ENCODE assay signal across 8 cellular contexts in the genomic region with DNA sequence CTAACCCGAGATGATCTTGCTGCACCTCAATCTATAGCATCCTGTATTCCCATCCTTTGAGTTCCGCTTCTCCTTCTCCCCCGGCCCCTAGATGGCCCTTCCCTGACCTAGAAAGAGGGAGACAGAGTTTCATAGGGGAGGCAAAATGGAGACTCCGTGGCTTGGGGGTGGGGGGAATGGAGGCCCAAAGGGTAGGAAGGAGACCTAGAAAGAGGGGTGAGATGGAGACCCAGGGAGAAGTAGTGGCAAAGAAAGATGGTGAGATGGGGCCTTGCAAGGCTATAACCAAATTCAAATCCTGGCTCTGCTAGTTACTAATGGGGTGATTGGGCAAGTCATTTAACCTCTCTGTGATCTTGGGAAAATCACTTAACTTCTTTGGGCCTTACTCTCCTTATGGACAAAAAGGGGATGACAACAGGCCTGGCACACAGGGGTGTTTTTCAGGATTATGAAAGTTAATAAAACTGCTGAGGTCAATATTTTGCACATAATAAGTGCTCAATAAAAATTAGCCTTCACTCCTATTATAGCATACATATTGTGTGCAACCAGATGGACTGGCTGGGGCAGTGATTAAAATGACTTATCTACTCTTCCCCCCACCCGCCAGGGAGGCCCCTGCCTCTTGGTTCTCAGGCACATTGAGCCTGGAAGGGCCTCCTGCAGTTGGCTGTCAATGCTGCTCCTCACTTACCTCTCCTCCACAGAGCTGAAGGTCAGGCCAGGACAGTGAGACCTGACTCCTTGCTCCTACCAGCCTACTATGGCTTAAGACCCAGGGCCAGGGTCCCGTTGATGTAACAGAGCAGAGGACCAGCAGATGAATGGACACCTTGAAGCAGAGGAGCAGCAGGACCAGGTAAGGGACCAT. TPM values are rescaled to one million over a fixed set of nuclear protein-coding genes. Genes with fewer than 3 reads are reported as not detected.
A peak's percentile ranks its signal among the peaks of the same experiment; 100 is the strongest.
DNase-seq lines count a peak whose midpoint lies in the region; ATAC-seq, FAIRE-seq and TF ChIP-seq lines count a peak whose summit lies in the region.

No MANE protein-coding gene starts in this region.

- H3K9me3 Mint-ChIP-seq in CD4-positive, alpha-beta memory T cell: peaks cover 0 to 2% (median 0%) of the 10 kb centered on the region in 8 donors
- H3K9me3 Mint-ChIP-seq in neural progenitor cell: no peaks in the 10 kb centered on the region

- peaks cover 14% of the 10 kb centered on the region for H3K23me2 ChIP-seq in H1 (ENCODE audit: low read depth, low read length)

- no peak for FAIRE-seq in H1 (lab: Jason Lieb, UNC)

- H4K20me1 ChIP-seq in OCI-LY1 (ENCODE audit: insufficient read depth, low read length): no peaks in the 10 kb centered on the region
- peaks cover 25 to 30% of the 10 kb centered on the region in 2 experiments for H4K20me1 ChIP-seq in H1 (replicated peaks in 1 of 2; ENCODE audit: control insufficient read depth in 1 of 2, insufficient read depth in 2 of 2, low read length in 2 of 2)
- peaks cover 43% of the 10 kb centered on the region for H4K20me1 ChIP-seq in neural progenitor cell (ENCODE audit: low read depth)

- H3K4me1 Mint-ChIP-seq in CD4-positive, alpha-beta memory T cell: peaks cover 30 to 79% (median 50%) of the 10 kb centered on the region in 4 donors
- H3K4me1 Mint-ChIP-seq in neural progenitor cell: peaks cover 55% of the 10 kb centered on the region

- H3F3A ChIP-seq in OCI-LY1 (ENCODE audit: insufficient read depth, low read length) (no peaks in the 10 kb centered on the region), neural progenitor cell (ENCODE audit: low read depth) (peaks cover 57% of the 10 kb centered on the region)

- H3K23ac ChIP-seq in H1 (ENCODE audit: insufficient read length): no peak overlapping the region

- H3K9me3 ChIP-seq in CD4-positive, alpha-beta memory T cell (ENCODE audit: control insufficient read depth in 1 of 2, low read length in 2 of 2): no peaks in the 10 kb centered on the region
- H3K9me3 ChIP-seq in OCI-LY1 (ENCODE audit: low read length): no peaks in the 10 kb centered on the region
- no peaks in the 10 kb centered on the region for H3K9me3 ChIP-seq in H1 (ENCODE audit: insufficient read depth in 2 of 2, low read depth in 1 of 2, low read length in 1 of 2)
- H3K9me3 ChIP-seq in neural progenitor cell (ENCODE audit: low read depth): no peaks in the 10 kb centered on the region

- H2AFZ ChIP-seq in OCI-LY1 (ENCODE audit: low read length) (no peak overlapping the region), H1 (ENCODE audit: low read length) (no peak overlapping the region), neural progenitor cell (replicated peaks) (peak overlapping the region; percentile 55)

- POLR2A ChIA-PET in CD4-positive, alpha-beta memory T cell (lab: Charles Lee; ENCODE audit: partially characterized antibody): interaction anchor here (0.6 to 6.6 kb wide), 33 partner anchors 9 to 1346 kb away, joined by 3 to 70 read pairs (median 4); a partner anchor contains a TSS
- POLR2A ChIA-PET in H1 (lab: Charles Lee; ENCODE audit: partially characterized antibody): interaction anchor here (0.6 to 30.9 kb wide), 21 partner anchors 3 to 1057 kb away, joined by 3 to 788 read pairs (median 4); a partner anchor contains a TSS

- peak overlapping the region; percentile 78 for H4K91ac ChIP-seq in H1 (replicated peaks; ENCODE audit: insufficient read length, low read length)

- peak overlapping the region; percentile 87 for H3K9ac ChIP-seq in OCI-LY1 (ENCODE audit: low read length)
- H3K9ac ChIP-seq in H1 (replicated peaks in 1 of 4; ENCODE audit: extremely low read depth in 1 of 4, low read depth in 3 of 4, low read length in 3 of 4): peak overlapping the region; percentile 14 to 69 (median 63)
- H3K9ac ChIP-seq in neural progenitor cell: peak overlapping the region; percentile 65

- H3K9me2 ChIP-seq in OCI-LY1 (ENCODE audit: low read depth, low read length): no peaks in the 10 kb centered on the region

- no peak for ATAC-seq in GM19351 (IDR thresholded peaks at IDR 0.05; ENCODE audit: unreplicated experiment)

- WGBS in H1 (ENCODE audit: extremely low coverage in 1 of 2, insufficient coverage in 1 of 2, insufficient read length in 1 of 2, insufficient replicate concordance in 2 of 2, low coverage in 1 of 2, low lambda C conversion rate in 2 of 2, missing lambda C conversion rate in 1 of 2), 2 experiments: 41% methylated on average over 5 of the region's 6 CpGs; no CpG with 5 or more reads in 1 of the 2 experiments

- no peak overlapping the region for H3K14ac ChIP-seq in H1 (ENCODE audit: insufficient read length)

- H2BK12ac ChIP-seq in H1 (ENCODE audit: low read depth, low read length): 0 out of 2 replicates have a peak overlapping the region, but pooled peaks have one; percentile 32

- intact Hi-C loops in CD4-positive, alpha-beta memory T cell (cut with micrococcal nuclease): loop anchor here (1.0 to 5.0 kb wide), 7 partner anchors 17 to 465 kb away; a partner anchor contains a TSS

- H3K56ac ChIP-seq in H1 (replicated peaks; ENCODE audit: insufficient read length, low read depth, low read length): peak overlapping the region; percentile 75

- peak overlapping the region; percentile 2; the same call in 1 of the 2 replicates for H2BK15ac ChIP-seq in H1 (ENCODE audit: low read length)

- TF ChIP-seq EP300 in H1 (IDR thresholded peaks at IDR 0.05; ENCODE audit: borderline replicate concordance in 1 of 2, low read depth in 2 of 2, low read length in 2 of 2): no peak

- peaks cover 31% of the 10 kb centered on the region for H3K36me3 ChIP-seq in CD4-positive, alpha-beta memory T cell (ENCODE audit: insufficient read depth, low read length)
- H3K36me3 ChIP-seq in OCI-LY1 (ENCODE audit: insufficient read depth, low read length): peaks cover 37% of the 10 kb centered on the region
- peaks cover 17 to 32% (median 21%) of the 10 kb centered on the region in 4 experiments for H3K36me3 ChIP-seq in H1 (ENCODE audit: control insufficient read depth in 2 of 4, insufficient read depth in 4 of 4, low read length in 3 of 4)
- H3K36me3 ChIP-seq in neural progenitor cell: no peaks in the 10 kb centered on the region

- peak overlapping the region; percentile 97 to 99 (median 98) for H3K27ac Mint-ChIP-seq in CD4-positive, alpha-beta memory T cell
- peak overlapping the region; percentile 98 for H3K27ac Mint-ChIP-seq in neural progenitor cell

- no peaks in the 10 kb centered on the region for H3K27me3 ChIP-seq in CD4-positive, alpha-beta memory T cell (ENCODE audit: insufficient read depth, low read length)
- H3K27me3 ChIP-seq in OCI-LY1 (ENCODE audit: insufficient read depth, low read length): no peaks in the 10 kb centered on the region
- no peaks in the 10 kb centered on the region for H3K27me3 ChIP-seq in H1 (replicated peaks in 1 of 4; ENCODE audit: control insufficient read depth in 3 of 4, extremely low read depth in 1 of 4, insufficient read depth in 3 of 4, low read length in 3 of 4)
- no peaks in the 10 kb centered on the region for H3K27me3 ChIP-seq in neural progenitor cell

- peak overlapping the region; percentile 95 to 98 (median 96) for H3K4me3 Mint-ChIP-seq in CD4-positive, alpha-beta memory T cell
- H3K4me3 Mint-ChIP-seq in neural progenitor cell: peak overlapping the region; percentile 98

- H2AK5ac ChIP-seq in H1 (ENCODE audit: low read depth, low read length): 0 out of 2 replicates have a peak overlapping the region, but pooled peaks have one; percentile 7

- no peak for DNase-seq in CD4-positive, alpha-beta memory T cell
- DNase-seq in H1 (ENCODE audit: low read depth in 1 of 2, low spot score in 2 of 2) (no peak), neural progenitor cell (ENCODE audit: low spot score) (no peak), GM19240 (ENCODE audit: insufficient read length, low spot score) (no peak), Ammon's horn (ENCODE audit: low spot score) (no peak)
- no peak for DNase-seq in activated CD4-positive, CD25-positive, alpha-beta regulatory T cell treated with anti-CD3 and anti-CD28 coated beads, Interleukin-2, amount 50 U/mL, for 72 hours

- peak overlapping the region; percentile 48 for H3K4ac ChIP-seq in H1 (replicated peaks; ENCODE audit: insufficient read length, low read depth, low read length)

- H3K27me3 Mint-ChIP-seq in CD4-positive, alpha-beta memory T cell: no peaks in the 10 kb centered on the region
- H3K27me3 Mint-ChIP-seq in neural progenitor cell (ENCODE audit: insufficient read depth, low read depth): peaks cover 4% of the 10 kb centered on the region

- CTCF ChIA-PET in CD4-positive, alpha-beta memory T cell (lab: Charles Lee; ENCODE audit: partially characterized antibody): interaction anchor here (0.6 to 1.5 kb wide), 6 partner anchors 11 to 130 kb away, joined by 3 to 5 read pairs (median 4); no protein-coding TSS in a partner anchor
- CTCF ChIA-PET in H1 (lab: Charles Lee; ENCODE audit: partially characterized antibody): interaction anchor here (0.6 to 3.4 kb wide), 5 partner anchors 10 to 374 kb away, joined by 3 to 16 read pairs (median 4); a partner anchor contains a TSS

- peak overlapping the region; percentile 87 for H2BK5ac ChIP-seq in H1 (ENCODE audit: low read depth, low read length)

- H4K8ac ChIP-seq in H1 (ENCODE audit: extremely low read depth, insufficient read depth, low read length): peak overlapping the region; percentile 66; the same call in 1 of the 2 replicates

- peak overlapping the region; percentile 76 to 81 for H3K4me3 ChIP-seq in CD4-positive, alpha-beta memory T cell (ENCODE audit: low read length in 2 of 2)
- H3K4me3 ChIP-seq in OCI-LY1 (ENCODE audit: low read depth, low read length, poor library complexity, severe bottlenecking): peak overlapping the region; percentile 95
- H3K4me3 ChIP-seq in H1 (ENCODE audit: extremely low read depth in 1 of 4, insufficient read depth in 2 of 4, low read depth in 3 of 4, low read length in 4 of 4): peak overlapping the region; percentile 83 to 97 (median 94)
- H3K4me3 ChIP-seq in neural progenitor cell: peak overlapping the region; percentile 83

- TF ChIP-seq POLR2A in H1 (IDR thresholded peaks at IDR 0.05; ENCODE audit: control extremely low read depth in 1 of 2, low read depth in 2 of 2, low read length in 2 of 2): no peak

- no peak overlapping the region for H2BK20ac ChIP-seq in H1 (ENCODE audit: low read length)

- peak overlapping the region; percentile 87 for H3K4me2 ChIP-seq in OCI-LY1 (ENCODE audit: low read length)
- H3K4me2 ChIP-seq in H1 (ENCODE audit: insufficient read depth in 1 of 2, low read depth in 2 of 2, low read length in 2 of 2): peak overlapping the region; percentile 64 to 71
- peak overlapping the region; percentile 90 for H3K4me2 ChIP-seq in neural progenitor cell

- peaks cover 4% of the 10 kb centered on the region; the same call in 1 of the 2 replicates for H3K79me1 ChIP-seq in H1 (ENCODE audit: low read depth, low read length)

- H3K4me1 ChIP-seq in CD4-positive, alpha-beta memory T cell (ENCODE audit: insufficient read depth, low read length): peaks cover 55% of the 10 kb centered on the region
- H3K4me1 ChIP-seq in OCI-LY1 (ENCODE audit: insufficient read depth, low read length, severe bottlenecking) (peaks cover 64% of the 10 kb centered on the region), H1 (replicated peaks in 1 of 4; ENCODE audit: control insufficient read depth in 3 of 4, insufficient read depth in 4 of 4, low read length in 3 of 4) (peaks cover 3 to 36% (median 27%) of the 10 kb centered on the region in 4 experiments), neural progenitor cell (peaks cover 37% of the 10 kb centered on the region)

- no peak for TF ChIP-seq RAD21 in H1 (IDR thresholded peaks at IDR 0.05 in 1 of 2, conservative IDR thresholded peaks at IDR 0.05 in 1 of 2; ENCODE audit: low read depth in 2 of 2, low read length in 2 of 2)

- TF ChIP-seq CTCF in OCI-LY1 (IDR thresholded peaks at IDR 0.05; ENCODE audit: low read length) (no peak; the same call in 1 of the 2 replicates), H1 (IDR thresholded peaks at IDR 0.05; ENCODE audit: control extremely low read depth in 1 of 3, insufficient read depth in 1 of 3, low read depth in 1 of 3, low read length in 3 of 3) (no peak), neural progenitor cell (IDR thresholded peaks at IDR 0.05) (no peak)

- H4K5ac ChIP-seq in H1 (ENCODE audit: insufficient read length, low read depth, low read length): peak overlapping the region; percentile 57

- H2BK120ac ChIP-seq in H1 (replicated peaks; ENCODE audit: low read depth, low read length): no peak overlapping the region

- H3K36me3 Mint-ChIP-seq in CD4-positive, alpha-beta memory T cell: peaks cover 27 to 64% of the 10 kb centered on the region in 2 donors
- peaks cover 15% of the 10 kb centered on the region for H3K36me3 Mint-ChIP-seq in neural progenitor cell

- peak overlapping the region; percentile 54; the same call in 1 of the 2 replicates for H3K18ac ChIP-seq in H1 (ENCODE audit: extremely low read depth, low read length)

- peaks cover 20% of the 10 kb centered on the region for H3K79me2 ChIP-seq in OCI-LY1 (ENCODE audit: insufficient read depth, low read length)
- H3K79me2 ChIP-seq in H1 (ENCODE audit: control insufficient read depth in 1 of 2, insufficient read depth in 2 of 2, low read length in 2 of 2): peaks cover 20 to 33% of the 10 kb centered on the region in 2 experiments
- H3K79me2 ChIP-seq in neural progenitor cell (ENCODE audit: low read depth): peaks cover 60% of the 10 kb centered on the region

- H3K27ac ChIP-seq in CD4-positive, alpha-beta memory T cell (ENCODE audit: low read depth, low read length): peak overlapping the region; percentile 88
- H3K27ac ChIP-seq in OCI-LY1 (ENCODE audit: low read depth, low read length, poor library complexity, severe bottlenecking): peak overlapping the region; percentile 67
- peak overlapping the region; percentile 87 for H3K27ac ChIP-seq in H1 (ENCODE audit: low read depth, low read length)
- H3K27ac ChIP-seq in neural progenitor cell: peak overlapping the region; percentile 57

RNA-seq across cellular contexts. Expression of a gene that starts 0.6 kb away (rescaled TPM):
- 10 to 100 TPM; 25.0 to 29.1 TPM for total RNA-seq in CD4-positive, alpha-beta memory T cell
- 1 to 10 TPM; 6.0 to 8.4 TPM for polyA plus RNA-seq in CD4-positive, alpha-beta memory T cell
- total RNA-seq in H1 (2021; fragmentation: NEBNext Ultra II Directional; extraction: Animal tissue kit (Norgen Biotek cat#: 25700)): 60.9 and 61.6 TPM in 2 replicates
- polyA plus RNA-seq in H1 (2011; rRNA removed): 43.9 and 81.8 TPM in 2 replicates
- polyA plus RNA-seq in H1 (2011; cell fraction: cytosol; rRNA removed): 48.1 TPM
- polyA plus RNA-seq in H1 (2011; cell fraction: nucleus; rRNA removed): 85.3 TPM
- polyA plus RNA-seq in H1 (2012, experiment 1 of 2): 43.7 to 47.8 TPM (median 45.2 TPM) in 4 replicates
- polyA plus RNA-seq in H1 (2012, experiment 2 of 2): 41.5 TPM
- polyA plus RNA-seq in H1 (2013, experiment 1 of 2): 28.9 TPM
- polyA plus RNA-seq in H1 (2013, experiment 2 of 2): 25.8 TPM
- 21.2 and 25.9 TPM in 2 replicates for polyA minus RNA-seq in H1 (2011; rRNA and poly(A)+ RNA removed)
- 37.9 TPM for polyA minus RNA-seq in H1 (2011; cell fraction: cytosol; rRNA and poly(A)+ RNA removed)
- polyA minus RNA-seq in H1 (2011; cell fraction: nucleus; rRNA and poly(A)+ RNA removed): 55.2 TPM
- 7.2 and 46.1 TPM in 2 replicates for total RNA-seq in neural progenitor cell (ENCODE audit: low replicate concordance)

RNA-seq across cellular contexts. Expression of a gene that starts 1.0 kb away (rescaled TPM):
- total RNA-seq in CD4-positive, alpha-beta memory T cell: 1,000 to 10,000 TPM; 2,357 to 2,448 TPM
- 1,000 to 10,000 TPM; 2,084 to 2,180 TPM for polyA plus RNA-seq in CD4-positive, alpha-beta memory T cell
- total RNA-seq in H1 (2021; fragmentation: NEBNext Ultra II Directional; extraction: Animal tissue kit (Norgen Biotek cat#: 25700)): 1,669 and 1,693 TPM in 2 replicates
- polyA plus RNA-seq in H1 (2011; rRNA removed): 2,789 and 3,426 TPM in 2 replicates
- 2,747 TPM for polyA plus RNA-seq in H1 (2011; cell fraction: cytosol; rRNA removed)
- polyA plus RNA-seq in H1 (2011; cell fraction: nucleus; rRNA removed): 1,998 TPM
- 1,368 to 3,492 TPM (median 2,780 TPM) in 4 replicates for polyA plus RNA-seq in H1 (2012, experiment 1 of 2)
- 5,563 TPM for polyA plus RNA-seq in H1 (2012, experiment 2 of 2)
- polyA plus RNA-seq in H1 (2013, experiment 1 of 2): 2,312 TPM
- polyA plus RNA-seq in H1 (2013, experiment 2 of 2): 2,245 TPM
- 621 and 624 TPM in 2 replicates for polyA minus RNA-seq in H1 (2011; rRNA and poly(A)+ RNA removed)
- 738 TPM for polyA minus RNA-seq in H1 (2011; cell fraction: cytosol; rRNA and poly(A)+ RNA removed)
- polyA minus RNA-seq in H1 (2011; cell fraction: nucleus; rRNA and poly(A)+ RNA removed): 950 TPM
- total RNA-seq in neural progenitor cell (ENCODE audit: low replicate concordance): 1,962 and 2,391 TPM in 2 replicates

RNA-seq across cellular contexts. Expression of a gene that starts 5.1 kb away (rescaled TPM):
- 1 to 10 TPM; 4.3 to 5.3 TPM for total RNA-seq in CD4-positive, alpha-beta memory T cell
- polyA plus RNA-seq in CD4-positive, alpha-beta memory T cell: not detected
- 5.3 and 6.5 TPM in 2 replicates for total RNA-seq in H1 (2021; fragmentation: NEBNext Ultra II Directional; extraction: Animal tissue kit (Norgen Biotek cat#: 25700))
- 1.8 and 2.5 TPM in 2 replicates for polyA plus RNA-seq in H1 (2011; rRNA removed)
- polyA plus RNA-seq in H1 (2011; cell fraction: cytosol; rRNA removed): 3.0 TPM
- polyA plus RNA-seq in H1 (2011; cell fraction: nucleus; rRNA removed): 5.5 TPM
- 3.1 to 4.6 TPM (median 3.9 TPM) in 4 replicates for polyA plus RNA-seq in H1 (2012, experiment 1 of 2)
- polyA plus RNA-seq in H1 (2012, experiment 2 of 2): 1.4 TPM
- polyA plus RNA-seq in H1 (2013, experiment 1 of 2): 3.6 TPM
- polyA plus RNA-seq in H1 (2013, experiment 2 of 2): 2.4 TPM
- 1.1 TPM in 2 replicates for polyA minus RNA-seq in H1 (2011; rRNA and poly(A)+ RNA removed)
- 2.1 TPM for polyA minus RNA-seq in H1 (2011; cell fraction: cytosol; rRNA and poly(A)+ RNA removed)
- polyA minus RNA-seq in H1 (2011; cell fraction: nucleus; rRNA and poly(A)+ RNA removed): 2.4 TPM
- total RNA-seq in neural progenitor cell (ENCODE audit: low replicate concordance): 0.06 and 2.6 TPM in 2 replicates

RNA-seq across cellular contexts. Expression of a gene that starts 13.4 kb away (rescaled TPM):
- not detected for total RNA-seq in CD4-positive, alpha-beta memory T cell
- polyA plus RNA-seq in CD4-positive, alpha-beta memory T cell: not detected
- not detected in 2 replicates for total RNA-seq in H1 (2021; fragmentation: NEBNext Ultra II Directional; extraction: Animal tissue kit (Norgen Biotek cat#: 25700))
- not detected in 2 replicates for polyA plus RNA-seq in H1 (2011; rRNA removed)
- not detected for polyA plus RNA-seq in H1 (2011; cell fraction: cytosol; rRNA removed)
- polyA plus RNA-seq in H1 (2011; cell fraction: nucleus; rRNA removed): not detected
- 0.27 to 1.1 TPM (median 0.53 TPM) in 4 replicates for polyA plus RNA-seq in H1 (2012, experiment 1 of 2)
- polyA plus RNA-seq in H1 (2012, experiment 2 of 2): 1.5 TPM
- not detected for polyA plus RNA-seq in H1 (2013, experiment 1 of 2)
- not detected for polyA plus RNA-seq in H1 (2013, experiment 2 of 2)
- not detected in 2 replicates for polyA minus RNA-seq in H1 (2011; rRNA and poly(A)+ RNA removed)
- not detected for polyA minus RNA-seq in H1 (2011; cell fraction: cytosol; rRNA and poly(A)+ RNA removed)
- polyA minus RNA-seq in H1 (2011; cell fraction: nucleus; rRNA and poly(A)+ RNA removed): not detected
- not detected in 2 replicates for total RNA-seq in neural progenitor cell (ENCODE audit: low replicate concordance)

RNA-seq across cellular contexts. Expression of a gene that starts 17.2 kb away (rescaled TPM):
- total RNA-seq in CD4-positive, alpha-beta memory T cell: 10 to 100 TPM; 62.6 to 69.5 TPM
- polyA plus RNA-seq in CD4-positive, alpha-beta memory T cell: 100 to 1,000 TPM in 1 of 2 donors, 10 to 100 TPM in 1; 37.4 to 113 TPM
- total RNA-seq in H1 (2021; fragmentation: NEBNext Ultra II Directional; extraction: Animal tissue kit (Norgen Biotek cat#: 25700)): 8.3 and 9.9 TPM in 2 replicates
- polyA plus RNA-seq in H1 (2011; rRNA removed): 7.5 and 8.2 TPM in 2 replicates
- polyA plus RNA-seq in H1 (2011; cell fraction: cytosol; rRNA removed): 4.7 TPM
- 7.8 TPM for polyA plus RNA-seq in H1 (2011; cell fraction: nucleus; rRNA removed)
- polyA plus RNA-seq in H1 (2012, experiment 1 of 2): 6.7 to 12.3 TPM (median 10.9 TPM) in 4 replicates
- 12.0 TPM for polyA plus RNA-seq in H1 (2012, experiment 2 of 2)
- polyA plus RNA-seq in H1 (2013, experiment 1 of 2): 4.4 TPM
- polyA plus RNA-seq in H1 (2013, experiment 2 of 2): 5.6 TPM
- polyA minus RNA-seq in H1 (2011; rRNA and poly(A)+ RNA removed): 3.9 and 5.5 TPM in 2 replicates
- polyA minus RNA-seq in H1 (2011; cell fraction: cytosol; rRNA and poly(A)+ RNA removed): 9.2 TPM
- 9.2 TPM for polyA minus RNA-seq in H1 (2011; cell fraction: nucleus; rRNA and poly(A)+ RNA removed)
- 7.4 and 10.3 TPM in 2 replicates for total RNA-seq in neural progenitor cell (ENCODE audit: low replicate concordance)
